Comparison of ENCODE assay signal across 6 cellular contexts in genomic region chrX:108380222-108380621, GRCh38. TPM values are rescaled to one million over a fixed set of nuclear protein-coding genes. Genes with fewer than 3 reads are reported as not detected.
"Had no signal": no experiment of that assay in that cellular context is flagged by ENCODE, and none has a peak within 500 bp of the region (broad histone marks: within the 10 kb centered on the region; RNA-seq: fewer than 3 reads in every experiment).

No MANE protein-coding gene starts in this region.

- H3K4me3 ChIP-seq: K562 had no signal

- DNase-seq: IMR-90, KBM-7 had no signal

- H3K27ac ChIP-seq: HL-60 had no signal

- ATAC-seq: HepG2, K562 had no signal

RNA-seq across cellular contexts. Expression of gene COL4A6, which starts 58.0 kb away (rescaled TPM):
- total RNA-seq: HT-29 had no signal

RNA-seq across cellular contexts. Expression of gene COL4A5, which starts 59.4 kb away (rescaled TPM):
- total RNA-seq: HT-29 had no signal
